29 cellular contexts compared by ENCODE assay signal in genomic region chr15:71342658-71343057, GRCh38.
A peak's percentile ranks its signal among the peaks of the same experiment; 100 is the strongest.
DNase-seq lines count a peak whose midpoint lies in the region; ATAC-seq, FAIRE-seq and TF ChIP-seq lines count a peak whose summit lies in the region.
"Had no signal": no experiment of that assay in that cellular context is flagged by ENCODE, and none has a peak within 500 bp of the region (broad histone marks: within the 10 kb centered on the region; RNA-seq: fewer than 3 reads in every experiment).

No MANE protein-coding gene starts in this region.

- no peak overlapping the region for H2AK5ac ChIP-seq in H1 (ENCODE audit: low read depth, low read length)

- H3K18ac ChIP-seq in H1 (ENCODE audit: extremely low read depth, low read length) = 0 out of 2 replicates have a peak overlapping the region, but pooled peaks have one; percentile 51

- H2BK5ac ChIP-seq in H1 (ENCODE audit: low read depth, low read length) = no peak overlapping the region

- no peak for FAIRE-seq in H1 (lab: Jason Lieb, UNC)
- FAIRE-seq: A204.1, GM12878, GM12892, GM18507 had no signal

- no peak overlapping the region for H3K56ac ChIP-seq in H1 (replicated peaks; ENCODE audit: insufficient read length, low read depth, low read length)

- H3K27me3 ChIP-seq in left ventricle myocardium inferior (ENCODE audit: low read depth) (no peaks in the 10 kb centered on the region), heart left ventricle (no peaks in the 10 kb centered on the region), H1 (replicated peaks in 1 of 4; ENCODE audit: control insufficient read depth in 3 of 4, extremely low read depth in 1 of 4, insufficient read depth in 3 of 4, low read length in 3 of 4) (no peaks in the 10 kb centered on the region), gastrocnemius medialis (no peaks in the 10 kb centered on the region)
- H3K27me3 ChIP-seq: BE2C, BLaER1 had no signal

- no peak overlapping the region for H2BK120ac ChIP-seq in H1 (replicated peaks; ENCODE audit: low read depth, low read length)

- H2BK20ac ChIP-seq in H1 (ENCODE audit: low read length) = no peak overlapping the region

- intact Hi-C loops in left ventricle myocardium inferior (cut with micrococcal nuclease) = no loop called here
- intact Hi-C loops in heart left ventricle (cut with DNase I) = no loop called here
- intact Hi-C loops in gastrocnemius medialis (cut with DNase I; ENCODE audit: low total_unique reads) = no loop called here

- H3K27ac ChIP-seq in left ventricle myocardium inferior (replicated peaks) (peak overlapping the region; percentile 27), heart left ventricle (peak overlapping the region in 5 of 12 donors; percentile 5 to 43 (median 26)), HEK293 (ENCODE audit: extremely low read depth, low read depth, low read length) (no peak overlapping the region), H1 (ENCODE audit: low read depth, low read length) (no peak overlapping the region), gastrocnemius medialis (no peak overlapping the region)
- H3K27ac ChIP-seq: BLaER1 had no signal

- H3K36me3 ChIP-seq in left ventricle myocardium inferior = no peaks in the 10 kb centered on the region
- H3K36me3 ChIP-seq in heart left ventricle = peaks cover 0 to 6% (median 0%) of the 10 kb centered on the region in 9 donors
- no peaks in the 10 kb centered on the region for H3K36me3 ChIP-seq in HEK293 (ENCODE audit: control insufficient read depth in 2 of 2, insufficient read depth in 1 of 2, low read length in 2 of 2)
- no peaks in the 10 kb centered on the region for H3K36me3 ChIP-seq in H1 (ENCODE audit: control insufficient read depth in 2 of 4, insufficient read depth in 4 of 4, low read length in 3 of 4)
- H3K36me3 ChIP-seq in gastrocnemius medialis = no peaks in the 10 kb centered on the region
- H3K36me3 ChIP-seq: BE2C, BLaER1 had no signal

- no peaks in the 10 kb centered on the region for H3K23me2 ChIP-seq in H1 (ENCODE audit: low read depth, low read length)

- CTCF ChIA-PET in HEK293 (lab: Yijun Ruan, JAX) (interaction anchor here (0.6 to 0.8 kb wide), 2 partner anchors 11 to 86 kb away, joined by 3 read pairs; no protein-coding TSS in a partner anchor), H1 (lab: Charles Lee; ENCODE audit: partially characterized antibody) (interaction anchor here (0.8 to 1.0 kb wide), 2 partner anchors 10 to 120 kb away, joined by 3 to 5 read pairs; no protein-coding TSS in a partner anchor)

- peak overlapping the region; percentile 14; the same call in 1 of the 2 replicates for H2BK15ac ChIP-seq in H1 (ENCODE audit: low read length)

- no peaks in the 10 kb centered on the region for H3K79me2 ChIP-seq in H1 (ENCODE audit: control insufficient read depth in 1 of 2, insufficient read depth in 2 of 2, low read length in 2 of 2)

- H2AFZ ChIP-seq in H1 (ENCODE audit: low read length) = no peak overlapping the region

- H3K14ac ChIP-seq in H1 (ENCODE audit: insufficient read length) = no peak overlapping the region

- H2BK12ac ChIP-seq in H1 (ENCODE audit: low read depth, low read length) = 0 out of 2 replicates have a peak overlapping the region, but pooled peaks have one; percentile 72

- POLR2A ChIA-PET in HEK293 (lab: Yijun Ruan, JAX) = no interaction called here
- POLR2A ChIA-PET in H1 (lab: Charles Lee; ENCODE audit: partially characterized antibody) = no interaction called here

- H4K8ac ChIP-seq in H1 (ENCODE audit: extremely low read depth, insufficient read depth, low read length) = no peak overlapping the region; the same call in 1 of the 2 replicates

- peaks cover 23% of the 10 kb centered on the region for H3K27me3 Mint-ChIP-seq in stimulated activated memory B cell treated with anti-CD40 and anti-IgM and Interleukin-4, amounts not matched to agents 10 μg/mL and 1 μg/mL and 100 μg/mL, for 72 hours

- H3K4me1 ChIP-seq in left ventricle myocardium inferior (peaks cover 13% of the 10 kb centered on the region), heart left ventricle (peaks cover 0 to 14% (median under 1%) of the 10 kb centered on the region in 12 donors), HEK293 (ENCODE audit: control insufficient read depth, insufficient read depth, low read length) (no peaks in the 10 kb centered on the region), H1 (replicated peaks in 1 of 4; ENCODE audit: control insufficient read depth in 3 of 4, insufficient read depth in 4 of 4, low read length in 3 of 4) (peaks cover under 1 to 2% (median 2%) of the 10 kb centered on the region in 4 experiments; a peak in 6 of 7 replicates), gastrocnemius medialis (no peaks in the 10 kb centered on the region)
- H3K4me1 ChIP-seq: BE2C, BLaER1 had no signal

- no peak overlapping the region for H3K27ac Mint-ChIP-seq in stimulated activated memory B cell treated with anti-CD40 and anti-IgM and Interleukin-4, amounts not matched to agents 10 μg/mL and 1 μg/mL and 100 μg/mL, for 72 hours
- H3K27ac Mint-ChIP-seq: CD14-positive monocyte; CD4-positive, alpha-beta memory T cell; CD4-positive, CD25-positive, alpha-beta regulatory T cell had no signal

- no peak for ATAC-seq in heart left ventricle
- peak; percentile 39 for ATAC-seq in stimulated activated memory B cell treated with anti-CD40 and anti-IgM and Interleukin-4, amounts not matched to agents 10 μg/mL and 1 μg/mL and 100 μg/mL, for 72 hours
- ATAC-seq in HG03095 (IDR thresholded peaks at IDR 0.05; ENCODE audit: unreplicated experiment) = no peak
- ATAC-seq in gastrocnemius medialis = no peak
- ATAC-seq: GM12878 had no signal

- no peak overlapping the region for H3K4me2 ChIP-seq in H1 (ENCODE audit: insufficient read depth in 1 of 2, low read depth in 2 of 2, low read length in 2 of 2)
- H3K4me2 ChIP-seq: BLaER1 had no signal

- TF ChIP-seq POLR2A in heart left ventricle (IDR thresholded peaks at IDR 0.05) (no peak), H1 (IDR thresholded peaks at IDR 0.05; ENCODE audit: control extremely low read depth in 1 of 2, low read depth in 2 of 2, low read length in 2 of 2) (no peak), gastrocnemius medialis (IDR thresholded peaks at IDR 0.05) (no peak)

- H3K4me3 Mint-ChIP-seq in stimulated activated memory B cell treated with anti-CD40 and anti-IgM and Interleukin-4, amounts not matched to agents 10 μg/mL and 1 μg/mL and 100 μg/mL, for 72 hours = no peak overlapping the region
- H3K4me3 Mint-ChIP-seq: CD14-positive monocyte; CD4-positive, alpha-beta memory T cell; CD4-positive, CD25-positive, alpha-beta regulatory T cell; CD8-positive, alpha-beta memory T cell had no signal

- TF ChIP-seq CTCF in left ventricle myocardium inferior (IDR thresholded peaks at IDR 0.05; ENCODE audit: borderline replicate concordance) (no peak), heart left ventricle (IDR thresholded peaks at IDR 0.05) (no peak), HEK293 (tag by site-specific recombination; IDR thresholded peaks at IDR 0.05) (no peak), H1 (IDR thresholded peaks at IDR 0.05; ENCODE audit: control extremely low read depth in 1 of 3, insufficient read depth in 1 of 3, low read depth in 1 of 3, low read length in 3 of 3) (no peak), gastrocnemius medialis (IDR thresholded peaks at IDR 0.05 in 4 of 5, conservative IDR thresholded peaks at IDR 0.05 in 1 of 5) (no peak)

- H3K79me1 ChIP-seq in H1 (ENCODE audit: low read depth, low read length) = no peaks in the 10 kb centered on the region

- H3K9me3 Mint-ChIP-seq in stimulated activated memory B cell treated with anti-CD40 and anti-IgM and Interleukin-4, amounts not matched to agents 10 μg/mL and 1 μg/mL and 100 μg/mL, for 72 hours = no peaks in the 10 kb centered on the region
- H3K9me3 Mint-ChIP-seq: CD4-positive, alpha-beta memory T cell; CD4-positive, CD25-positive, alpha-beta regulatory T cell; CD8-positive, alpha-beta memory T cell had no signal

- H3K4me3 ChIP-seq in left ventricle myocardium inferior (no peak overlapping the region), heart left ventricle (no peak overlapping the region), HEK293 (ENCODE audit: low read depth, low read length) (no peak overlapping the region), H1 (ENCODE audit: extremely low read depth in 1 of 4, insufficient read depth in 2 of 4, low read depth in 3 of 4, low read length in 4 of 4) (no peak overlapping the region), gastrocnemius medialis (no peak overlapping the region)
- H3K4me3 ChIP-seq: BLaER1, GM12878 had no signal

- 81 to 90% (median 85%) methylated on average over 7 of the region's 7 CpGs for WGBS in heart left ventricle, 4 donors
- WGBS in H1 (ENCODE audit: extremely low coverage in 1 of 2, insufficient coverage in 1 of 2, insufficient read length in 1 of 2, insufficient replicate concordance in 2 of 2, low coverage in 1 of 2, low lambda C conversion rate in 2 of 2, missing lambda C conversion rate in 1 of 2), 2 experiments = 89% methylated on average over 7 of the region's 7 CpGs; no CpG with 5 or more reads in 1 of the 2 experiments

- TF ChIP-seq EP300 in H1 (IDR thresholded peaks at IDR 0.05; ENCODE audit: borderline replicate concordance in 1 of 2, low read depth in 2 of 2, low read length in 2 of 2) = no peak

- no peak overlapping the region for H4K5ac ChIP-seq in H1 (ENCODE audit: insufficient read length, low read depth, low read length)

- H3K9ac ChIP-seq in H1 (replicated peaks in 1 of 4; ENCODE audit: extremely low read depth in 1 of 4, low read depth in 3 of 4, low read length in 3 of 4) = no peak overlapping the region
- H3K9ac ChIP-seq: BLaER1 had no signal

- no peak for TF ChIP-seq RAD21 in H1 (IDR thresholded peaks at IDR 0.05 in 1 of 2, conservative IDR thresholded peaks at IDR 0.05 in 1 of 2; ENCODE audit: low read depth in 2 of 2, low read length in 2 of 2)

- no peak overlapping the region for H4K91ac ChIP-seq in H1 (replicated peaks; ENCODE audit: insufficient read length, low read length)

- in situ Hi-C loops in gastrocnemius medialis (cut with MboI; ENCODE audit: low sequenced_read_pairs in 4 of 4) = loop anchor here in 1 of 4 donors (25.0 kb wide), 1 partner anchor 230 kb away; the partner anchor contains the start of gene THSD4

- H4K20me1 ChIP-seq in H1 (replicated peaks in 1 of 2; ENCODE audit: control insufficient read depth in 1 of 2, insufficient read depth in 2 of 2, low read length in 2 of 2) = no peaks in the 10 kb centered on the region
- H4K20me1 ChIP-seq: BLaER1 had no signal

- H3K23ac ChIP-seq in H1 (ENCODE audit: insufficient read length) = no peak overlapping the region

- no peak for DNase-seq in left ventricle myocardium inferior
- no peak for DNase-seq in heart left ventricle
- DNase-seq in H1 (ENCODE audit: low read depth in 1 of 2, low spot score in 2 of 2) = no peak
- no peak for DNase-seq in gastrocnemius medialis
- no peak for DNase-seq in activated CD8-positive, alpha-beta memory T cell treated with anti-CD3 and anti-CD28 coated beads, Interleukin-2, amount 50 U/mL, for 48 hours
- DNase-seq: 8988T; ACHN; BE2C; C1 segment of cervical spinal cord; CD4-positive, alpha-beta memory T cell; CD4-positive, CD25-positive, alpha-beta regulatory T cell; CD8-positive, alpha-beta memory T cell; COR-L47; DMS 273 treated with DMSO at 0.1 percent for 48 hours; DMS153; DMS53; DMS79; DND-41; EL; GDM1 had no signal

- H3K4ac ChIP-seq in H1 (replicated peaks; ENCODE audit: insufficient read length, low read depth, low read length) = no peak overlapping the region

- no peaks in the 10 kb centered on the region for H3K4me1 Mint-ChIP-seq in stimulated activated memory B cell treated with anti-CD40 and anti-IgM and Interleukin-4, amounts not matched to agents 10 μg/mL and 1 μg/mL and 100 μg/mL, for 72 hours
- H3K4me1 Mint-ChIP-seq: CD14-positive monocyte; CD4-positive, CD25-positive, alpha-beta regulatory T cell had no signal

- no peaks in the 10 kb centered on the region for H3K36me3 Mint-ChIP-seq in stimulated activated memory B cell treated with anti-CD40 and anti-IgM and Interleukin-4, amounts not matched to agents 10 μg/mL and 1 μg/mL and 100 μg/mL, for 72 hours
- H3K36me3 Mint-ChIP-seq: CD14-positive monocyte; CD4-positive, alpha-beta memory T cell; CD4-positive, CD25-positive, alpha-beta regulatory T cell; CD8-positive, alpha-beta memory T cell had no signal

- H3K9me3 ChIP-seq in left ventricle myocardium inferior (replicated peaks) = no peaks in the 10 kb centered on the region
- no peaks in the 10 kb centered on the region for H3K9me3 ChIP-seq in heart left ventricle
- no peaks in the 10 kb centered on the region for H3K9me3 ChIP-seq in HEK293 (ENCODE audit: control insufficient read depth, insufficient read depth, low read depth, low read length)
- no peaks in the 10 kb centered on the region for H3K9me3 ChIP-seq in H1 (ENCODE audit: insufficient read depth in 2 of 2, low read depth in 1 of 2, low read length in 1 of 2)
- no peaks in the 10 kb centered on the region for H3K9me3 ChIP-seq in gastrocnemius medialis
- H3K9me3 ChIP-seq: BE2C, BLaER1 had no signal
